23 cellular contexts compared by ENCODE assay signal in genomic region chr19:45417151-45417550, GRCh38.
"Had no signal": no experiment of that assay in that cellular context is flagged by ENCODE, and none has a peak within 500 bp of the region (broad histone marks: within the 10 kb centered on the region; RNA-seq: fewer than 3 reads in every experiment).

No MANE protein-coding gene starts in this region.

- H3K27me3 Mint-ChIP-seq: activated naive CD8-positive, alpha-beta T cell treated with anti-CD3 and anti-CD28 coated beads for 36 hours; naive thymus-derived CD4-positive, alpha-beta T cell; type B pancreatic cell had no signal

- DNase-seq: activated CD8-positive, alpha-beta memory T cell treated with anti-CD3 and anti-CD28 coated beads, Interleukin-2, amount 50 U/mL, for 48 hours; activated naive CD4-positive, alpha-beta T cell treated with Interleukin-2 at 50 U/mL for 16 hours; activated naive CD8-positive, alpha-beta T cell treated with anti-CD3 and anti-CD28 coated beads for 36 hours; activated T-cell treated with anti-CD3 and anti-CD28 coated beads, Interleukin-2, amount 50 U/mL, for 4 hours; dermis blood vessel endothelial cell; effector memory CD4-positive, alpha-beta T cell; esophagus squamous epithelium; gastrocnemius medialis; hippocampal formation; kidney glomerular epithelial cell; left lung; naive thymus-derived CD4-positive, alpha-beta T cell; stimulated activated CD4-positive, alpha-beta T cell treated with anti-CD3 and anti-CD28 coated beads, Interleukin-15, amount 100 ng/mL, for 24 hours; stimulated activated CD4-positive, alpha-beta T cell treated with anti-CD3 and anti-CD28 coated beads, Interleukin-2, amount 100 ng/mL, for 48 hours; stimulated activated CD8-positive, alpha-beta memory T cell treated with anti-CD3 and anti-CD28 coated beads, Interleukin-4, amount 100 ng/mL, for 48 hours; stimulated activated naive CD4-positive, alpha-beta T cell treated with Interleukin-2 at 50 U/mL for 16 hours; WERI-Rb-1 had no signal

- H3K9me3 ChIP-seq: esophagus squamous epithelium, gastrocnemius medialis, left lung, thoracic aorta had no signal

- H3K36me3 ChIP-seq: neural progenitor cell had no signal

- H3K27ac Mint-ChIP-seq: activated naive CD8-positive, alpha-beta T cell treated with anti-CD3 and anti-CD28 coated beads for 36 hours; activated T-helper 2 cell treated with anti-CD3 and anti-CD28 coated beads, Interferon-gamma antibody, Interleukin-2, Interleukin-4, amounts not matched to agents 10 μg/mL and 5 μg/mL and 100 μg/mL, durations not matched to agents 14 hours and 24 hours and 36 hours; neural progenitor cell; type B pancreatic cell had no signal

- H3K4me1 ChIP-seq: gastrocnemius medialis, neural progenitor cell had no signal

- H3K4me3 ChIP-seq: esophagus squamous epithelium, gastrocnemius medialis, left lung, neural progenitor cell, smooth muscle cell, thoracic aorta had no signal

- H3K9me3 Mint-ChIP-seq: activated naive CD8-positive, alpha-beta T cell treated with anti-CD3 and anti-CD28 coated beads for 36 hours; activated T-cell treated with anti-CD3 and anti-CD28 coated beads, Interleukin-2, amount 50 U/mL, for 4 hours; activated T-helper 2 cell treated with anti-CD3 and anti-CD28 coated beads, Interferon-gamma antibody, Interleukin-2, Interleukin-4, amounts not matched to agents 10 μg/mL and 5 μg/mL and 100 μg/mL, durations not matched to agents 14 hours and 24 hours and 36 hours; naive thymus-derived CD4-positive, alpha-beta T cell; neural progenitor cell; type B pancreatic cell had no signal

- H3K4me3 Mint-ChIP-seq: activated naive CD8-positive, alpha-beta T cell treated with anti-CD3 and anti-CD28 coated beads for 36 hours; activated T-cell treated with anti-CD3 and anti-CD28 coated beads, Interleukin-2, amount 50 U/mL, for 4 hours; naive thymus-derived CD4-positive, alpha-beta T cell; neural progenitor cell; type B pancreatic cell had no signal

- H3K9ac ChIP-seq: neural progenitor cell had no signal

- ATAC-seq: activated T-cell treated with anti-CD3 and anti-CD28 coated beads, Interleukin-2, amount 50 U/mL, for 4 hours; gastrocnemius medialis; left lung; naive thymus-derived CD4-positive, alpha-beta T cell; sciatic nerve had no signal

- H3K27ac ChIP-seq: esophagus squamous epithelium, gastrocnemius medialis, left lung, neural progenitor cell, thoracic aorta, WERI-Rb-1 had no signal

- H3K27me3 ChIP-seq: esophagus squamous epithelium, gastrocnemius medialis, left lung, neural progenitor cell had no signal
